ENCODE assay signal across 25 cellular contexts in the genomic region with DNA sequence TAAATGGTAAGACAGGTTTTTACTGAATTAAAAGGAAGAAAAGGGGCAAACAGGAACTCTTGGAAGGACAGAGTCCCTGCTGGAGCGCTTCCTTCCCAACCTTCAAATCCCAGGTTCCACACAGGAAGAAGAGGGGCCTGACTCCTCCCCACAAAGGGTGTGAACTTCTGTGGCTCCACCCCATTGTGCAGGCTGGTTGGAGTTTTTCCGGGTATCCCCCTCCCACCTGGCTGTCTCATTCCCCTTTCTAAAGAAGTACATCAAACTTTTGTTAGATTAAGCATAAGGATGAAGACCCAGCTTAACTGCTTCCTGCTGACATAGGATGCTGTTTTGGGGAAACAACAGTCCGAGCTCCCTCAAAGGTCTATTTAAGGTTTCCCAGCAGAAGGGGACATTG.
"Had no signal": no experiment of that assay in that cellular context is flagged by ENCODE, and none has a peak within 500 bp of the region (broad histone marks: within the 10 kb centered on the region; RNA-seq: fewer than 3 reads in every experiment).

No MANE protein-coding gene starts in this region.

- DNase-seq: natural killer cell; occipital lobe; ovary; posterior cingulate gyrus; psoas muscle; right cardiac atrium; right lobe of liver; sigmoid colon; small intestine; stimulated activated CD4-positive, alpha-beta T cell treated with anti-CD3 and anti-CD28 coated beads, Interleukin-15, amount 100 ng/mL, for 24 hours; stimulated activated CD4-positive, alpha-beta T cell treated with anti-CD3 and anti-CD28 coated beads, Interleukin-2, amount 100 ng/mL, for 24 hours; stimulated activated CD4-positive, alpha-beta T cell treated with anti-CD3 and anti-CD28 coated beads, Interleukin-2, amount 100 ng/mL, for 48 hours; stimulated activated CD4-positive, alpha-beta T cell treated with anti-CD3 and anti-CD28 coated beads, Interleukin-4, amount 100 ng/mL, for 24 hours; stimulated activated naive CD4-positive, alpha-beta T cell; stimulated activated naive CD8-positive, alpha-beta T cell treated with anti-CD3 and anti-CD28 coated beads, Interleukin-15, amount 100 ng/mL, for 72 hours; stimulated activated naive CD8-positive, alpha-beta T cell treated with anti-CD3 and anti-CD28 coated beads, Interleukin-15, Interleukin-2, amounts not matched to agents 100 U/mL and 50 U/mL, for 24 hours; substantia nigra; testis; tibial artery; transverse colon; upper lobe of right lung; uterus had no signal

- H3K27me3 ChIP-seq: neural progenitor cell, ovary, right lobe of liver, sigmoid colon, suprapubic skin, testis, transverse colon, upper lobe of right lung, uterus had no signal

- H3K9me3 ChIP-seq: ovary, psoas muscle, right lobe of liver, sigmoid colon, suprapubic skin, testis, tibial artery, transverse colon, upper lobe of right lung, uterus had no signal

- H3K9ac ChIP-seq: neural progenitor cell, parathyroid adenoma had no signal

- H3K79me2 ChIP-seq: parathyroid adenoma had no signal

- H3K4me3 ChIP-seq: neural progenitor cell, ovary, psoas muscle, right lobe of liver, sigmoid colon, suprapubic skin, testis, tibial artery, transverse colon, upper lobe of right lung, uterus had no signal

- H3K4me2 ChIP-seq: neural progenitor cell had no signal

- ATAC-seq: natural killer cell; psoas muscle; right cardiac atrium; stimulated activated naive CD8-positive, alpha-beta T cell treated with anti-CD3 and anti-CD28 coated beads, Interleukin-15, amount 100 ng/mL, for 72 hours; upper lobe of right lung had no signal

- H3K27ac ChIP-seq: neural progenitor cell, ovary, parathyroid adenoma, psoas muscle, right lobe of liver, sigmoid colon, suprapubic skin, testis, tibial artery, transverse colon, upper lobe of right lung, uterus had no signal

- H3K4me1 ChIP-seq: neural progenitor cell, parathyroid adenoma, psoas muscle, right lobe of liver, sigmoid colon, suprapubic skin, testis, tibial artery, upper lobe of right lung, uterus had no signal

- H2AFZ ChIP-seq: neural progenitor cell, parathyroid adenoma had no signal

- H3K36me3 ChIP-seq: neural progenitor cell, ovary, right lobe of liver, sigmoid colon, suprapubic skin, tibial artery, transverse colon, upper lobe of right lung, uterus had no signal
